In genomic region chr20:52937701-52938100, GRCh38 we compare ENCODE assay signal across 15 cellular contexts. TPM values are rescaled to one million over a fixed set of nuclear protein-coding genes. Genes with fewer than 3 reads are reported as not detected.
A peak's percentile ranks its signal among the peaks of the same experiment; 100 is the strongest.
DNase-seq lines count a peak whose midpoint lies in the region; ATAC-seq, FAIRE-seq and TF ChIP-seq lines count a peak whose summit lies in the region.
"Had no signal": no experiment of that assay in that cellular context is flagged by ENCODE, and none has a peak within 500 bp of the region (broad histone marks: within the 10 kb centered on the region; RNA-seq: fewer than 3 reads in every experiment).

No MANE protein-coding gene starts in this region.

- no peaks in the 10 kb centered on the region for H3K27me3 ChIP-seq in RWPE2 (ENCODE audit: insufficient read depth, poor library complexity, severe bottlenecking)

- DNase-seq in AG10803 (ENCODE audit: low read depth) (peak; percentile 27), HT-29 (ENCODE audit: low spot score) (peak; percentile 74), RWPE2 (ENCODE audit: low spot score) (no peak), iPS-NIHi7 (ENCODE audit: extremely low spot score) (peak; percentile 19), GM12891 (ENCODE audit: insufficient read length, low spot score) (no peak), head of caudate nucleus (no peak), GM13976 (ENCODE audit: low spot score) (no peak)
- DNase-seq in activated CD8-positive, alpha-beta memory T cell treated with anti-CD3 and anti-CD28 coated beads for 24 hours: no peak
- DNase-seq: activated CD8-positive, alpha-beta T cell treated with anti-CD3 and anti-CD28 coated beads, Interleukin-2, amount 10 ng/mL, durations not matched to agents 7 days and 5 days; aorta; NCI-H226; posterior cingulate gyrus; T1000 had no signal

- in situ Hi-C loops in GM13976 (cut with MboI; ENCODE audit: low sequenced_read_pairs, unreplicated experiment): no loop called here

- H3K4me3 ChIP-seq in AG10803 (ENCODE audit: low read length) (no peak overlapping the region), RWPE2 (ENCODE audit: severe bottlenecking) (no peak overlapping the region)
- H3K4me3 ChIP-seq: HAP-1 had no signal

- H3K36me3 ChIP-seq in RWPE2 (ENCODE audit: low read depth): no peaks in the 10 kb centered on the region
- H3K36me3 ChIP-seq: HAP-1 had no signal

- no peak for FAIRE-seq in GM12891 (lab: Jason Lieb, UNC)

- no peak overlapping the region for H3K27ac ChIP-seq in RWPE2 (ENCODE audit: poor library complexity, severe bottlenecking)
- H3K27ac ChIP-seq: HL-60 had no signal

- TF ChIP-seq CTCF in AG10803 (conservative IDR thresholded peaks at IDR 0.05; ENCODE audit: low read length) (peak; percentile 32), RWPE2 (IDR thresholded peaks at IDR 0.05; ENCODE audit: poor library complexity, severe bottlenecking) (no peak), GM13976 (IDR thresholded peaks at IDR 0.05; ENCODE audit: borderline replicate concordance, control extremely low read depth, extremely low read depth, insufficient read depth, missing control alignments) (no peak)

- peak; percentile 18; the same call in 1 of the 3 replicates for ATAC-seq in RWPE2 (ENCODE audit: low read depth)
- ATAC-seq: activated CD8-positive, alpha-beta T cell treated with anti-CD3 and anti-CD28 coated beads, Interleukin-2, amount 10 ng/mL, durations not matched to agents 7 days and 5 days had no signal

- peaks cover 6% of the 10 kb centered on the region for H3K4me1 ChIP-seq in RWPE2 (ENCODE audit: insufficient read depth, poor library complexity, severe bottlenecking)
- H3K4me1 ChIP-seq: HAP-1 had no signal

- intact Hi-C loops in head of caudate nucleus (cut with DNase I): no loop called here

- H3K9me3 ChIP-seq in RWPE2 (ENCODE audit: severe bottlenecking): no peaks in the 10 kb centered on the region
- H3K9me3 ChIP-seq: HAP-1 had no signal

- no peak for TF ChIP-seq POLR2A in GM12891 (IDR thresholded peaks at IDR 0.05; ENCODE audit: low read depth, low read length)

TF ChIP-seq in GM12891, 5 proteins besides CTCF, POLR2A, EP300 and RAD21:
- no peak for TF ChIP-seq SPI1 (IDR thresholded peaks at IDR 0.05; ENCODE audit: low read depth, low read length)

RNA-seq across cellular contexts. Expression of gene TSHZ2, which starts 34.5 kb away (rescaled TPM):
- 0.05 and 0.81 TPM in 2 replicates for total RNA-seq in HT-29 (2014; rRNA removed; shearing (Covaris generic))
- not detected for polyA plus RNA-seq in GM12891 (2012; ENCODE audit: low read depth, missing spikeins)

Comparison
In these comparisons a context has a peak if more than half of its experiments do, and no peak if none do; other contexts are left out.
1. DNase-seq: peak in AG10803 (single experiment), HT-29 (single experiment) and iPS-NIHi7 (single experiment); none in RWPE2 (single experiment), GM12891 (single experiment), head of caudate nucleus (0 of 42), GM13976 (single experiment) and activated CD8-positive, alpha-beta memory T cell treated with anti-CD3 and anti-CD28 coated beads for 24 hours (single experiment).